Comparison of ENCODE assay signal across 21 cellular contexts in genomic region chr14:65972346-65972745, GRCh38.
"Had no signal": no experiment of that assay in that cellular context is flagged by ENCODE, and none has a peak within 500 bp of the region (broad histone marks: within the 10 kb centered on the region; RNA-seq: fewer than 3 reads in every experiment).

No MANE protein-coding gene starts in this region.

- H3K27me3 ChIP-seq: cardiac muscle cell, suprapubic skin, transverse colon, vagina had no signal

- H3K4me1 ChIP-seq: gastroesophageal sphincter, psoas muscle, suprapubic skin, transverse colon, vagina had no signal

- H3K27me3 Mint-ChIP-seq: activated T-cell treated with anti-CD3 and anti-CD28 coated beads, Interleukin-2, amount 50 U/mL, for 24 hours; stimulated activated naive CD8-positive, alpha-beta T cell treated with anti-CD3 and anti-CD28 coated beads, Interleukin-15, amount 100 ng/mL, for 72 hours had no signal

- ATAC-seq: activated CD8-positive, alpha-beta T cell treated with anti-CD3 and anti-CD28 coated beads, Interleukin-2, amount 10 ng/mL, durations not matched to agents 7 days and 5 days; gastroesophageal sphincter; heart left ventricle; left ventricle myocardium superior; mucosa of descending colon; psoas muscle; right cardiac atrium; stimulated activated naive CD8-positive, alpha-beta T cell treated with anti-CD3 and anti-CD28 coated beads, Interleukin-15, amount 100 ng/mL, for 72 hours had no signal

- H3K36me3 ChIP-seq: cardiac muscle cell, gastroesophageal sphincter, heart left ventricle, suprapubic skin, transverse colon, vagina had no signal

- H3K4me3 ChIP-seq: cardiac muscle cell, dorsolateral prefrontal cortex, gastroesophageal sphincter, heart left ventricle, mucosa of descending colon, psoas muscle, suprapubic skin, transverse colon, vagina had no signal

- H3K27ac ChIP-seq: cardiac muscle cell, dorsolateral prefrontal cortex, gastroesophageal sphincter, heart left ventricle, psoas muscle, suprapubic skin, transverse colon, vagina had no signal

- H3K36me3 Mint-ChIP-seq: naive B cell had no signal

- H3K4me1 Mint-ChIP-seq: activated CD4-positive, alpha-beta T cell treated with anti-CD3 and anti-CD28 coated beads, Interleukin-2, amount 10 ng/mL, durations not matched to agents 24 days and 14 days; naive B cell; stimulated activated naive CD8-positive, alpha-beta T cell treated with anti-CD3 and anti-CD28 coated beads, Interleukin-15, amount 100 ng/mL, for 72 hours had no signal

- H3K9me3 ChIP-seq: gastroesophageal sphincter, heart left ventricle, mucosa of descending colon, psoas muscle, suprapubic skin, transverse colon, vagina had no signal

- H3K4me3 Mint-ChIP-seq: activated CD4-positive, alpha-beta T cell treated with anti-CD3 and anti-CD28 coated beads, Interleukin-2, amount 10 ng/mL, durations not matched to agents 24 days and 14 days; activated CD8-positive, alpha-beta T cell treated with anti-CD3 and anti-CD28 coated beads, Interleukin-2, amount 10 ng/mL, durations not matched to agents 7 days and 5 days; activated naive CD4-positive, alpha-beta T cell treated with anti-CD3 and anti-CD28 coated beads for 36 hours; activated T-cell treated with anti-CD3 and anti-CD28 coated beads, Interleukin-2, amount 50 U/mL, for 24 hours; naive B cell; stimulated activated naive CD8-positive, alpha-beta T cell treated with anti-CD3 and anti-CD28 coated beads, Interleukin-15, amount 100 ng/mL, for 72 hours; T-helper 2 cell treated with Interferon-gamma antibody and Interleukin-4, amounts not matched to agents 5 μg/mL and 100 μg/mL, for 36 hours had no signal

- DNase-seq: activated CD4-positive, alpha-beta T cell treated with anti-CD3 and anti-CD28 coated beads, Interleukin-2, amount 10 ng/mL, durations not matched to agents 24 days and 14 days; activated CD4-positive, CD25-positive, alpha-beta regulatory T cell; activated CD8-positive, alpha-beta T cell treated with anti-CD3 and anti-CD28 coated beads, Interleukin-2, amount 10 ng/mL, durations not matched to agents 7 days and 5 days; activated naive CD4-positive, alpha-beta T cell treated with anti-CD3 and anti-CD28 coated beads for 36 hours; activated T-cell treated with anti-CD3 and anti-CD28 coated beads, Interleukin-2, amount 50 U/mL, for 24 hours; dorsolateral prefrontal cortex; heart left ventricle; left ventricle myocardium superior; mucosa of descending colon; naive B cell; psoas muscle; right cardiac atrium; small intestine; stimulated activated CD4-positive, alpha-beta T cell treated with anti-CD3 and anti-CD28 coated beads, Interleukin-4, amount 100 ng/mL, for 1 hour; stimulated activated naive CD8-positive, alpha-beta T cell treated with anti-CD3 and anti-CD28 coated beads, Interleukin-15, amount 100 ng/mL, for 72 hours; transverse colon had no signal

- H3K27ac Mint-ChIP-seq: activated CD4-positive, alpha-beta T cell treated with anti-CD3 and anti-CD28 coated beads, Interleukin-2, amount 10 ng/mL, durations not matched to agents 24 days and 14 days; activated CD8-positive, alpha-beta T cell treated with anti-CD3 and anti-CD28 coated beads, Interleukin-2, amount 10 ng/mL, durations not matched to agents 7 days and 5 days; activated naive CD4-positive, alpha-beta T cell treated with anti-CD3 and anti-CD28 coated beads for 36 hours; activated T-cell treated with anti-CD3 and anti-CD28 coated beads, Interleukin-2, amount 50 U/mL, for 24 hours; naive B cell; stimulated activated naive CD8-positive, alpha-beta T cell treated with anti-CD3 and anti-CD28 coated beads, Interleukin-15, amount 100 ng/mL, for 72 hours; T-helper 2 cell treated with Interferon-gamma antibody and Interleukin-4, amounts not matched to agents 5 μg/mL and 100 μg/mL, for 36 hours had no signal

- H3K9me3 Mint-ChIP-seq: activated naive CD4-positive, alpha-beta T cell treated with anti-CD3 and anti-CD28 coated beads for 36 hours; activated T-cell treated with anti-CD3 and anti-CD28 coated beads, Interleukin-2, amount 50 U/mL, for 24 hours; naive B cell; stimulated activated naive CD8-positive, alpha-beta T cell treated with anti-CD3 and anti-CD28 coated beads, Interleukin-15, amount 100 ng/mL, for 72 hours; T-helper 2 cell treated with Interferon-gamma antibody and Interleukin-4, amounts not matched to agents 5 μg/mL and 100 μg/mL, for 36 hours had no signal
